In the genomic region with DNA sequence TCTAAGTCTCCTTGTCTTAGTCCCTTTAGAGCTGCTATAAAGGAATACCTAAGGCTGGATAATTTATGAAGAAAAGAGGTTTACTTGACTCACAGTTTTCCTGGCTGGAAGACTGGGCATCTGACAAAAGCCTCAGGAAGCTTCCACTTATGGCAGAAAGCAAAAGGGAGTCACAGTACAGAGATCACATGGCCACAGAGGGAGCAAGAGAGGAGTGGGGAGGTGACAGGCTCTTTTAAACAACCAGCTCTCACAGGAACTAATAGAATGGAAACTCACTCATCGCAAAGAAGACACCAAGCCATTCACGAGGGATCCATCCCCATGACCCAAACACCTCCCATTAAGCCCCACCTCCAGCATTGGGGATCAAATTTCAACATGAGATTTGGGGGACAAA, we compare ENCODE assay signal across 18 cellular contexts.
DNase-seq lines count a peak whose midpoint lies in the region; FAIRE-seq and TF ChIP-seq lines count a peak whose summit lies in the region.
"Had no signal": no experiment of that assay in that cellular context is flagged by ENCODE, and none has a peak within 500 bp of the region (broad histone marks: within the 10 kb centered on the region; RNA-seq: fewer than 3 reads in every experiment).

No MANE protein-coding gene starts in this region.

- H4K8ac ChIP-seq in H1 (ENCODE audit: extremely low read depth, insufficient read depth, low read length): no peak overlapping the region

- POLR2A ChIA-PET in H1 (lab: Charles Lee; ENCODE audit: partially characterized antibody): interaction anchor here (1.2 kb wide), 1 partner anchor 69 kb away, joined by 3 read pairs; the partner anchor contains the start of gene DDAH1

- CTCF ChIA-PET in H1 (lab: Charles Lee; ENCODE audit: partially characterized antibody): interaction anchor here (0.7 to 1.6 kb wide), 6 partner anchors 11 to 155 kb away, joined by 3 to 8 read pairs (median 4); no protein-coding TSS in a partner anchor

- H2BK5ac ChIP-seq in H1 (ENCODE audit: low read depth, low read length): no peak overlapping the region

- 94 to 100% methylated on average over 2 of the region's 2 CpGs for WGBS in GM23248 (ENCODE audit: low coverage in 1 of 2, low lambda C conversion rate in 2 of 2, missing lambda C conversion rate in 2 of 2), 2 experiments
- 85% methylated on average over 2 of the region's 2 CpGs; no CpG with 5 or more reads in 1 of the 2 experiments for WGBS in H1 (ENCODE audit: extremely low coverage in 1 of 2, insufficient coverage in 1 of 2, insufficient read length in 1 of 2, insufficient replicate concordance in 2 of 2, low coverage in 1 of 2, low lambda C conversion rate in 2 of 2, missing lambda C conversion rate in 1 of 2), 2 experiments

- H3K27ac ChIP-seq in GM23248 (peak overlapping the region; percentile 6), H1 (ENCODE audit: low read depth, low read length) (no peak overlapping the region)
- H3K27ac ChIP-seq: A549, SK-N-MC had no signal

- no peak overlapping the region for H3K4ac ChIP-seq in H1 (replicated peaks; ENCODE audit: insufficient read length, low read depth, low read length)

- no peaks in the 10 kb centered on the region for H3K27me3 ChIP-seq in BE2C
- H3K27me3 ChIP-seq in GM23248 (replicated peaks; ENCODE audit: insufficient read depth): no peaks in the 10 kb centered on the region
- H3K27me3 ChIP-seq in H1 (replicated peaks in 1 of 4; ENCODE audit: control insufficient read depth in 3 of 4, extremely low read depth in 1 of 4, insufficient read depth in 3 of 4, low read length in 3 of 4): no peaks in the 10 kb centered on the region

- peaks cover 98% of the 10 kb centered on the region for H3K79me2 ChIP-seq in GM23248 (ENCODE audit: insufficient read depth)
- H3K79me2 ChIP-seq in H1 (ENCODE audit: control insufficient read depth in 1 of 2, insufficient read depth in 2 of 2, low read length in 2 of 2): no peaks in the 10 kb centered on the region

- no peak overlapping the region for H3K14ac ChIP-seq in H1 (ENCODE audit: insufficient read length)

- H3K9ac ChIP-seq in GM23248: no peak overlapping the region
- H3K9ac ChIP-seq in H1 (replicated peaks in 1 of 4; ENCODE audit: extremely low read depth in 1 of 4, low read depth in 3 of 4, low read length in 3 of 4): no peak overlapping the region

- H3K9me2 ChIP-seq in GM23248 (ENCODE audit: insufficient read depth): no peaks in the 10 kb centered on the region

- H2AK5ac ChIP-seq in H1 (ENCODE audit: low read depth, low read length): no peak overlapping the region

- no peak overlapping the region for H2BK15ac ChIP-seq in H1 (ENCODE audit: low read length)

- H2BK12ac ChIP-seq in H1 (ENCODE audit: low read depth, low read length): no peak overlapping the region

- TF ChIP-seq RAD21 in H1 (IDR thresholded peaks at IDR 0.05 in 1 of 2, conservative IDR thresholded peaks at IDR 0.05 in 1 of 2; ENCODE audit: low read depth in 2 of 2, low read length in 2 of 2): no peak

- no peak for DNase-seq in BE2C
- DNase-seq in GM23248: no peak
- peak; percentile 27 for DNase-seq in M059J (ENCODE audit: low read depth)
- no peak for DNase-seq in H1 (ENCODE audit: low read depth in 1 of 2, low spot score in 2 of 2)
- DNase-seq in RPMI8226: no peak
- no peak for DNase-seq in ACHN
- no peak for DNase-seq in NCI-H526 treated with DMSO at 0.1 percent for 48 hours (lab: John Stamatoyannopoulos, UW)
- DNase-seq: DMS153, NCI-H1417 treated with DMSO at 0.1 percent for 48 hours, NCI-H1930, NCI-H2171, NCI-H446 treated with DMSO at 0.1 percent for 48 hours, NCI-H82, PC-3, T-helper 1 cell had no signal

- H2BK120ac ChIP-seq in H1 (replicated peaks; ENCODE audit: low read depth, low read length): no peak overlapping the region

- H3K18ac ChIP-seq in H1 (ENCODE audit: extremely low read depth, low read length): no peak overlapping the region

- no peaks in the 10 kb centered on the region for H3K36me3 ChIP-seq in BE2C
- H3K36me3 ChIP-seq in GM23248 (ENCODE audit: low read depth): peaks cover 30% of the 10 kb centered on the region
- no peaks in the 10 kb centered on the region; a peak in 1 of 8 replicates for H3K36me3 ChIP-seq in H1 (ENCODE audit: control insufficient read depth in 2 of 4, insufficient read depth in 4 of 4, low read length in 3 of 4)

- peak; percentile 86 for FAIRE-seq in H1 (lab: Jason Lieb, UNC)
- FAIRE-seq: A549, GM18507 had no signal

- H3K4me2 ChIP-seq in GM23248 (ENCODE audit: unreplicated experiment) (no peak overlapping the region), H1 (ENCODE audit: insufficient read depth in 1 of 2, low read depth in 2 of 2, low read length in 2 of 2) (no peak overlapping the region)
- H3K4me2 ChIP-seq: A549 had no signal

- no peak overlapping the region for H4K91ac ChIP-seq in H1 (replicated peaks; ENCODE audit: insufficient read length, low read length)

- H2AFZ ChIP-seq in GM23248: no peak overlapping the region
- H2AFZ ChIP-seq in H1 (ENCODE audit: low read length): no peak overlapping the region

- TF ChIP-seq POLR2A in H1 (IDR thresholded peaks at IDR 0.05; ENCODE audit: control extremely low read depth in 1 of 2, low read depth in 2 of 2, low read length in 2 of 2): no peak

- H4K5ac ChIP-seq in H1 (ENCODE audit: insufficient read length, low read depth, low read length): no peak overlapping the region

- H2BK20ac ChIP-seq in H1 (ENCODE audit: low read length): no peak overlapping the region

- H3K79me1 ChIP-seq in H1 (ENCODE audit: low read depth, low read length): no peaks in the 10 kb centered on the region; the same call in 1 of the 2 replicates

- H3K4me1 ChIP-seq in BE2C (no peaks in the 10 kb centered on the region), GM23248 (ENCODE audit: insufficient read depth) (peaks cover 65% of the 10 kb centered on the region), H1 (replicated peaks in 1 of 4; ENCODE audit: control insufficient read depth in 3 of 4, insufficient read depth in 4 of 4, low read length in 3 of 4) (peaks cover 0 to 13% (median 6%) of the 10 kb centered on the region in 4 experiments; a peak in 4 of 7 replicates)
- H3K4me1 ChIP-seq: A549 had no signal

- in situ Hi-C loops in GM23248 (cut with MboI) (no loop called here), ACHN (cut with HindIII; ENCODE audit: low pct_ligation_motif_present, low pct_unique_long_range_greater_than_20kb, low sequenced_read_pairs) (loop anchor here (25.0 kb wide), 1 partner anchor 91 kb away; no protein-coding TSS in a partner anchor)

- TF ChIP-seq CTCF in BE2C (IDR thresholded peaks at IDR 0.05; ENCODE audit: low read depth, low read length): 0 out of 2 replicates have a peak, but pooled peaks have one; percentile 4
- TF ChIP-seq CTCF in H1 (IDR thresholded peaks at IDR 0.05; ENCODE audit: control extremely low read depth in 1 of 3, insufficient read depth in 1 of 3, low read depth in 1 of 3, low read length in 3 of 3): no peak

- H3K9me3 ChIP-seq in BE2C (no peaks in the 10 kb centered on the region), GM23248 (ENCODE audit: low read depth) (no peaks in the 10 kb centered on the region), H1 (ENCODE audit: insufficient read depth in 2 of 2, low read depth in 1 of 2, low read length in 1 of 2) (no peaks in the 10 kb centered on the region)
- H3K9me3 ChIP-seq: A549 had no signal

- H3K56ac ChIP-seq in H1 (replicated peaks; ENCODE audit: insufficient read length, low read depth, low read length): no peak overlapping the region

- no peak for TF ChIP-seq EP300 in H1 (IDR thresholded peaks at IDR 0.05; ENCODE audit: borderline replicate concordance in 1 of 2, low read depth in 2 of 2, low read length in 2 of 2)

- H3K4me3 ChIP-seq in BE2C (ENCODE audit: low read depth, low read length) (no peak overlapping the region), GM23248 (no peak overlapping the region), H1 (ENCODE audit: extremely low read depth in 1 of 4, insufficient read depth in 2 of 4, low read depth in 3 of 4, low read length in 4 of 4) (no peak overlapping the region)
- H3K4me3 ChIP-seq: A549, SK-N-MC had no signal

- H3K23me2 ChIP-seq in H1 (ENCODE audit: low read depth, low read length): no peaks in the 10 kb centered on the region

- peaks cover 80% of the 10 kb centered on the region for H3F3A ChIP-seq in GM23248 (ENCODE audit: insufficient read depth)

- H3K23ac ChIP-seq in H1 (ENCODE audit: insufficient read length): no peak overlapping the region

- H4K20me1 ChIP-seq in GM23248 (ENCODE audit: insufficient read depth): no peaks in the 10 kb centered on the region
- H4K20me1 ChIP-seq in H1 (replicated peaks in 1 of 2; ENCODE audit: control insufficient read depth in 1 of 2, insufficient read depth in 2 of 2, low read length in 2 of 2): no peaks in the 10 kb centered on the region

TF ChIP-seq in H1, 55 proteins besides CTCF, POLR2A, EP300 and RAD21 (continues in another document):
- no peak for TF ChIP-seq MAX (IDR thresholded peaks at IDR 0.05)
- no peak for TF ChIP-seq SP2 (IDR thresholded peaks at IDR 0.05; ENCODE audit: low read length)
- TF ChIP-seq MAFK (IDR thresholded peaks at IDR 0.05; ENCODE audit: low read depth, low read length): no peak
- TF ChIP-seq SUZ12 (IDR thresholded peaks at IDR 0.05; ENCODE audit: low read length): no peak
- no peak for TF ChIP-seq CEBPB (IDR thresholded peaks at IDR 0.05; ENCODE audit: low read depth, low read length)
- no peak for TF ChIP-seq SIN3A (conservative IDR thresholded peaks at IDR 0.05 in 1 of 2, IDR thresholded peaks at IDR 0.05 in 1 of 2; ENCODE audit: low read depth in 1 of 2, low read length in 2 of 2)
- TF ChIP-seq TCF12 (IDR thresholded peaks at IDR 0.05; ENCODE audit: low read depth, low read length): no peak
- TF ChIP-seq ZNF274 (IDR thresholded peaks at IDR 0.05; ENCODE audit: borderline replicate concordance, extremely low read depth, low read length): no peak
- no peak for TF ChIP-seq YY1 (IDR thresholded peaks at IDR 0.05; ENCODE audit: low read depth, low read length)
- TF ChIP-seq E2F6 (IDR thresholded peaks at IDR 0.05): no peak
- no peak for TF ChIP-seq KDM5A (IDR thresholded peaks at IDR 0.05; ENCODE audit: low read length)
- TF ChIP-seq TBP (IDR thresholded peaks at IDR 0.05; ENCODE audit: low read depth, low read length): no peak
